ENCODE assay signal across 24 cellular contexts in the genomic region with DNA sequence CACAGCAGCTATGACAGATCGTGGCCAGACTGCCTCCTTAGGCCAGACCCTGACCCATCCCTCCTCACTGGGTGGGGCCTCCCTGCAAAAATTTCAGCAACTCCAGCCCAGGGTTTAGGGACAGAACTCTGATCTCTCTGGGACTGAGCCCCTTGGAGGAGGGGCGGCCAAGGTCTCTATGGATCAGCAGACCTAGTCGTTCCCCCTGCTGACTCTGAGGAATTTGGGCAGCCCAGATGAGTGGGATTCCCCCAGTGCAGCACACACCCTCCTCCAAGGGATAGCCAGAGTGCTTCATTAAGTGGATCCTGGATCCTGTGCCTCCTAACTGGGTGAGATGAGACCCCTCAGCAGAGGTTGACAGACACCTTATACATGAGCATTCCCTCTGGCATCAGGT.
"Had no signal": no experiment of that assay in that cellular context is flagged by ENCODE, and none has a peak within 500 bp of the region (broad histone marks: within the 10 kb centered on the region; RNA-seq: fewer than 3 reads in every experiment).

No MANE protein-coding gene starts in this region.

- ATAC-seq: effector memory CD8-positive, alpha-beta T cell; left colon; left ventricle myocardium superior; naive thymus-derived CD8-positive, alpha-beta T cell; right lobe of liver; stimulated activated naive CD8-positive, alpha-beta T cell treated with anti-CD3 and anti-CD28 coated beads, Interleukin-15, amount 100 ng/mL, for 72 hours had no signal

- H3K4me3 Mint-ChIP-seq: effector memory CD8-positive, alpha-beta T cell; naive thymus-derived CD8-positive, alpha-beta T cell; neural crest cell; stimulated activated naive CD8-positive, alpha-beta T cell treated with anti-CD3 and anti-CD28 coated beads, Interleukin-15, amount 100 ng/mL, for 72 hours had no signal

- FAIRE-seq: frontal cortex, keratinocyte, small intestine had no signal

- H3K27me3 Mint-ChIP-seq: effector memory CD8-positive, alpha-beta T cell; naive thymus-derived CD8-positive, alpha-beta T cell; stimulated activated naive CD8-positive, alpha-beta T cell treated with anti-CD3 and anti-CD28 coated beads, Interleukin-15, amount 100 ng/mL, for 72 hours had no signal

- H3K27ac Mint-ChIP-seq: effector memory CD8-positive, alpha-beta T cell; naive thymus-derived CD8-positive, alpha-beta T cell; stimulated activated naive CD8-positive, alpha-beta T cell treated with anti-CD3 and anti-CD28 coated beads, Interleukin-15, amount 100 ng/mL, for 72 hours had no signal

- H3K9me3 ChIP-seq: lower lobe of right lung, ovary, right lobe of liver, transverse colon, vagina had no signal

- H3K36me3 ChIP-seq: lower lobe of right lung, ovary, right lobe of liver, suprapubic skin, transverse colon, vagina had no signal

- H3K4me1 Mint-ChIP-seq: naive thymus-derived CD8-positive, alpha-beta T cell; neural crest cell; stimulated activated naive CD8-positive, alpha-beta T cell treated with anti-CD3 and anti-CD28 coated beads, Interleukin-15, amount 100 ng/mL, for 72 hours had no signal

- DNase-seq: cerebellar nuclear complex; cortex of kidney; effector memory CD8-positive, alpha-beta T cell; head of caudate nucleus; left colon; left ventricle myocardium superior; lower lobe of right lung; naive thymus-derived CD8-positive, alpha-beta T cell; nucleus accumbens; ovary; retina; right lobe of liver; small intestine; stimulated activated CD4-positive, alpha-beta T cell treated with anti-CD3 and anti-CD28 coated beads, Interleukin-15, amount 100 ng/mL, for 24 hours; stimulated activated CD4-positive, alpha-beta T cell treated with anti-CD3 and anti-CD28 coated beads, Interleukin-4, amount 100 ng/mL, for 1 hour; stimulated activated CD8-positive, alpha-beta memory T cell treated with anti-CD3 and anti-CD28 coated beads, Interleukin-4, amount 100 ng/mL, for 48 hours; stimulated activated naive CD4-positive, alpha-beta T cell; stimulated activated naive CD8-positive, alpha-beta T cell treated with anti-CD3 and anti-CD28 coated beads, Interleukin-15, amount 100 ng/mL, for 72 hours; transverse colon had no signal

- H3K4me1 ChIP-seq: lower lobe of right lung, right lobe of liver, suprapubic skin, transverse colon, vagina had no signal

- H3K4me3 ChIP-seq: lower lobe of right lung, ovary, right lobe of liver, suprapubic skin, transverse colon, vagina had no signal

- H3K27me3 ChIP-seq: ovary, right lobe of liver, suprapubic skin, transverse colon, vagina had no signal

- H3K27ac ChIP-seq: lower lobe of right lung, ovary, right lobe of liver, suprapubic skin, transverse colon, vagina had no signal
